Comparison of ENCODE assay signal across 23 cellular contexts in the genomic region with DNA sequence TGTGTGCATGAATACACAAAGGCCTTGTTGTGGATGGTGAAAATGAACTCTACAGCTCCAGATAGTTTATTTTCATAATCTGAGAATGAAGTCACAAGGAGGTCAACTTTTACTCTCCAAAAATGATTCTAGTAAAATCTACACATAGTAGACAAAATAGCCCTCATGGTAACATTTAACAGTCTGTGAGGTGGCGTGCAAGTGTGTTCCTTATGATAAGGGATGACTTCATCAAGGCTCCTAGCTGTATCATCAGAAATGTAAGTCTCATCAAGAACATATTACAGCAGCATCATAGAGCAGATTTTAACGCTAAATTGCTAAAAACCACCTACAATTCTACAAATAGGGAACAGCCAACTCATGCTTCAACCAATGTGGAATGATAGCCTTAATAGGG.
DNase-seq lines count a peak whose midpoint lies in the region; ATAC-seq and TF ChIP-seq lines count a peak whose summit lies in the region.
"Had no signal": no experiment of that assay in that cellular context is flagged by ENCODE, and none has a peak within 500 bp of the region (broad histone marks: within the 10 kb centered on the region; RNA-seq: fewer than 3 reads in every experiment).

No MANE protein-coding gene starts in this region.

- no peaks in the 10 kb centered on the region for H3K79me2 ChIP-seq in mammary epithelial cell (ENCODE audit: insufficient read depth, low read length)

- intact Hi-C loops in MCF 10A (cut with micrococcal nuclease): no loop called here
- intact Hi-C loops in mammary epithelial cell (cut with micrococcal nuclease): no loop called here
- intact Hi-C loops in body of pancreas (cut with DNase I): no loop called here
- intact Hi-C loops in activated CD4-positive, alpha-beta T cell treated with anti-CD3 and anti-CD28 coated beads, Interleukin-2, amount 10 ng/mL, durations not matched to agents 24 days and 14 days (cut with micrococcal nuclease): no loop called here

- in situ Hi-C loops in mammary epithelial cell (cut with MboI; ENCODE audit: low sequenced_read_pairs in 2 of 2): no loop called here
- in situ Hi-C loops in brain microvascular endothelial cell (cut with HindIII; ENCODE audit: low pct_ligation_motif_present, low sequenced_read_pairs): no loop called here

- no peak overlapping the region for H2AFZ ChIP-seq in mammary epithelial cell (ENCODE audit: low read depth, low read length)

- H3K27me3 Mint-ChIP-seq in MCF 10A (ENCODE audit: insufficient read depth, unreplicated experiment): no peaks in the 10 kb centered on the region
- no peaks in the 10 kb centered on the region for H3K27me3 Mint-ChIP-seq in activated CD4-positive, alpha-beta T cell treated with anti-CD3 and anti-CD28 coated beads, Interleukin-2, amount 10 ng/mL, durations not matched to agents 24 days and 14 days
- H3K27me3 Mint-ChIP-seq: activated CD8-positive, alpha-beta T cell treated with anti-CD3 and anti-CD28 coated beads for 36 hours had no signal

- no peak for ATAC-seq in body of pancreas
- ATAC-seq: activated CD8-positive, alpha-beta T cell treated with anti-CD3 and anti-CD28 coated beads for 36 hours had no signal

- H3K9me3 ChIP-seq in mammary epithelial cell (replicated peaks; ENCODE audit: insufficient read depth, low read length) (no peaks in the 10 kb centered on the region), body of pancreas (no peaks in the 10 kb centered on the region)
- H3K9me3 ChIP-seq: BLaER1, spleen, tibial nerve had no signal

- H3K36me3 Mint-ChIP-seq in MCF 10A (ENCODE audit: insufficient read depth, unreplicated experiment): peaks cover 7% of the 10 kb centered on the region
- peaks cover 9% of the 10 kb centered on the region for H3K36me3 Mint-ChIP-seq in activated CD4-positive, alpha-beta T cell treated with anti-CD3 and anti-CD28 coated beads, Interleukin-2, amount 10 ng/mL, durations not matched to agents 24 days and 14 days (ENCODE audit: low read depth)

- no peak overlapping the region for H3K4me3 Mint-ChIP-seq in MCF 10A (ENCODE audit: unreplicated experiment)
- H3K4me3 Mint-ChIP-seq in activated CD4-positive, alpha-beta T cell treated with anti-CD3 and anti-CD28 coated beads, Interleukin-2, amount 10 ng/mL, durations not matched to agents 24 days and 14 days: no peak overlapping the region
- H3K4me3 Mint-ChIP-seq: activated CD8-positive, alpha-beta T cell treated with anti-CD3 and anti-CD28 coated beads for 36 hours had no signal

- H3K4me2 ChIP-seq in mammary epithelial cell (ENCODE audit: insufficient read depth, low read depth, low read length): no peak overlapping the region
- H3K4me2 ChIP-seq: BLaER1 had no signal

- CTCF ChIA-PET in MCF 10A (lab: Yijun Ruan, JAX) (interaction anchor here (0.9 to 4.8 kb wide), 6 partner anchors 24 to 352 kb away, joined by 3 to 67 read pairs (median 30); partner anchors contain the start of gene CABLES1), mammary epithelial cell (lab: Charles Lee; ENCODE audit: low non-redundant PET) (no interaction called here), RWPE1 (lab: Yijun Ruan, JAX) (interaction anchor here (0.7 kb wide), 2 partner anchors 25 to 134 kb away, joined by 3 read pairs; no protein-coding TSS in a partner anchor)

- POLR2A ChIA-PET in MCF 10A (lab: Yijun Ruan, JAX): interaction anchor here (0.6 to 3.7 kb wide), 4 partner anchors 247 to 349 kb away, joined by 3 to 38 read pairs (median 11); no protein-coding TSS in a partner anchor
- POLR2A ChIA-PET in RWPE1 (lab: Yijun Ruan, JAX; ENCODE audit: low non-redundant PET): no interaction called here

- H3K36me3 ChIP-seq in mammary epithelial cell (ENCODE audit: insufficient read depth, low read length): no peaks in the 10 kb centered on the region
- no peaks in the 10 kb centered on the region for H3K36me3 ChIP-seq in brain microvascular endothelial cell (replicated peaks)
- no peaks in the 10 kb centered on the region for H3K36me3 ChIP-seq in body of pancreas (replicated peaks in 1 of 2; ENCODE audit: insufficient read depth in 1 of 2, low read depth in 2 of 2)

- H3K4me1 ChIP-seq in mammary epithelial cell (ENCODE audit: insufficient read depth, low read length) (peaks cover 15% of the 10 kb centered on the region), body of pancreas (peaks cover 6% of the 10 kb centered on the region)
- H3K4me1 ChIP-seq: BLaER1 had no signal

- no peak overlapping the region for H3K9ac ChIP-seq in mammary epithelial cell (ENCODE audit: insufficient read depth, low read length)
- H3K9ac ChIP-seq: BLaER1 had no signal

- H3K4me3 ChIP-seq in mammary epithelial cell (replicated peaks in 1 of 3; ENCODE audit: insufficient read depth in 1 of 3, low read depth in 2 of 3, low read length in 3 of 3): no peak overlapping the region
- H3K4me3 ChIP-seq in brain microvascular endothelial cell (ENCODE audit: low read depth, low read length): no peak overlapping the region
- H3K4me3 ChIP-seq in body of pancreas: no peak overlapping the region
- H3K4me3 ChIP-seq: BLaER1, dorsolateral prefrontal cortex, spleen, tibial nerve had no signal

- H3K9me3 Mint-ChIP-seq in MCF 10A (ENCODE audit: unreplicated experiment): no peaks in the 10 kb centered on the region
- no peaks in the 10 kb centered on the region for H3K9me3 Mint-ChIP-seq in activated CD4-positive, alpha-beta T cell treated with anti-CD3 and anti-CD28 coated beads, Interleukin-2, amount 10 ng/mL, durations not matched to agents 24 days and 14 days
- H3K9me3 Mint-ChIP-seq: activated CD8-positive, alpha-beta T cell treated with anti-CD3 and anti-CD28 coated beads for 36 hours had no signal

- dilution Hi-C loops in mammary epithelial cell (cut with HindIII; ENCODE audit: low sequenced_read_pairs): loop anchor here (5.0 kb wide), 4 partner anchors 36 to 249 kb away; no protein-coding TSS in a partner anchor

- DNase-seq in MCF 10A (ENCODE audit: unreplicated experiment) (no peak), mammary epithelial cell (no peak), brain microvascular endothelial cell (peak; percentile 93), iris pigment epithelial cell (ENCODE audit: low read depth) (peak; percentile 77), body of pancreas (no peak), RWPE1 (ENCODE audit: low spot score) (no peak), activated gamma-delta T cell (lab: John Stamatoyannopoulos, UW) (no peak)
- no peak for DNase-seq in activated CD4-positive, alpha-beta T cell treated with anti-CD3 and anti-CD28 coated beads, Interleukin-2, amount 10 ng/mL, durations not matched to agents 24 days and 14 days
- DNase-seq: activated CD4-positive, CD25-positive, alpha-beta regulatory T cell; activated CD8-positive, alpha-beta T cell treated with anti-CD3 and anti-CD28 coated beads for 36 hours; activated effector memory CD4-positive, alpha-beta T cell treated with anti-CD3 and anti-CD28 coated beads, Interleukin-2, amount 50 U/mL, for 16 hours; activated T-cell treated with anti-CD3 and anti-CD28 coated beads for 4 hours; caudate nucleus; dorsolateral prefrontal cortex; Kasumi-1; NCI-H1092 treated with DMSO at 0.1 percent for 48 hours; NCI-H2029 treated with DMSO at 0.1 percent for 48 hours; NCI-H510A; spleen; stimulated activated CD4-positive, alpha-beta T cell treated with anti-CD3 and anti-CD28 coated beads, Interleukin-4, amount 100 ng/mL, for 1 hour; stimulated activated naive CD4-positive, alpha-beta T cell had no signal

- H3K4me1 Mint-ChIP-seq in MCF 10A (ENCODE audit: insufficient read depth, unreplicated experiment): peaks cover 24% of the 10 kb centered on the region
- H3K4me1 Mint-ChIP-seq in activated CD4-positive, alpha-beta T cell treated with anti-CD3 and anti-CD28 coated beads, Interleukin-2, amount 10 ng/mL, durations not matched to agents 24 days and 14 days: peaks cover 34% of the 10 kb centered on the region

- 96% methylated on average over 2 of the region's 2 CpGs for WGBS in mammary epithelial cell (ENCODE audit: low coverage, missing lambda C conversion rate)
- WGBS in body of pancreas, 2 donors: 93 to 98% methylated on average over 2 of the region's 2 CpGs

- H3K27ac Mint-ChIP-seq in MCF 10A (ENCODE audit: low read depth, unreplicated experiment): peak overlapping the region; percentile 23
- no peak overlapping the region for H3K27ac Mint-ChIP-seq in activated CD4-positive, alpha-beta T cell treated with anti-CD3 and anti-CD28 coated beads, Interleukin-2, amount 10 ng/mL, durations not matched to agents 24 days and 14 days
- H3K27ac Mint-ChIP-seq: activated CD8-positive, alpha-beta T cell treated with anti-CD3 and anti-CD28 coated beads for 36 hours had no signal

- TF ChIP-seq CTCF in MCF 10A (IDR thresholded peaks at IDR 0.05; ENCODE audit: unreplicated experiment): no peak
- no peak for TF ChIP-seq CTCF in mammary epithelial cell (conservative IDR thresholded peaks at IDR 0.05 in 1 of 2, IDR thresholded peaks at IDR 0.05 in 1 of 2; ENCODE audit: extremely low read depth in 1 of 2, insufficient read depth in 1 of 2, low read depth in 1 of 2, low read length in 2 of 2)
- no peak for TF ChIP-seq CTCF in brain microvascular endothelial cell (IDR thresholded peaks at IDR 0.05; ENCODE audit: low read depth, low read length, missing control alignments)
- no peak for TF ChIP-seq CTCF in body of pancreas (IDR thresholded peaks at IDR 0.05)
- TF ChIP-seq CTCF in RWPE1 (conservative IDR thresholded peaks at IDR 0.05; ENCODE audit: low read depth): no peak

- TF ChIP-seq POLR2A in body of pancreas (IDR thresholded peaks at IDR 0.05): no peak

- H4K20me1 ChIP-seq in mammary epithelial cell (ENCODE audit: insufficient read depth, low read length): no peaks in the 10 kb centered on the region
- H4K20me1 ChIP-seq: BLaER1 had no signal

- H3K27ac ChIP-seq in mammary epithelial cell (ENCODE audit: insufficient read depth, low read depth, low read length) (no peak overlapping the region), brain microvascular endothelial cell (peak overlapping the region; percentile 98), body of pancreas (no peak overlapping the region), RWPE1 (no peak overlapping the region)
- H3K27ac ChIP-seq: BLaER1, dorsolateral prefrontal cortex had no signal

- no TSS peak for BruUV-seq in MCF 10A (replicated peaks; lab: Mats Ljungman, UMichigan)
- no TSS peak for BruUV-seq in mammary epithelial cell (replicated peaks; lab: Mats Ljungman, UMichigan)

- H3K27me3 ChIP-seq in mammary epithelial cell (ENCODE audit: insufficient read depth, low read length) (no peaks in the 10 kb centered on the region), brain microvascular endothelial cell (replicated peaks) (no peaks in the 10 kb centered on the region), body of pancreas (no peaks in the 10 kb centered on the region)
- H3K27me3 ChIP-seq: BLaER1, dorsolateral prefrontal cortex, spleen, tibial nerve had no signal

Comparison
In these comparisons a context has a peak if more than half of its experiments do, and no peak if none do; other contexts are left out.
1. DNase-seq: peak in brain microvascular endothelial cell (single experiment) and iris pigment epithelial cell (single experiment); none in MCF 10A (single experiment), mammary epithelial cell (single experiment), body of pancreas (0 of 4), RWPE1 (single experiment), activated CD4-positive, alpha-beta T cell treated with anti-CD3 and anti-CD28 coated beads, Interleukin-2, amount 10 ng/mL, durations not matched to agents 24 days and 14 days (single experiment) and activated gamma-delta T cell (single experiment).